In genomic region chr6:8392569-8392968, GRCh38 we compare ENCODE assay signal across 16 cellular contexts. TPM values are rescaled to one million over a fixed set of nuclear protein-coding genes. Genes with fewer than 3 reads are reported as not detected.
A peak's percentile ranks its signal among the peaks of the same experiment; 100 is the strongest.
DNase-seq lines count a peak whose midpoint lies in the region; ATAC-seq and TF ChIP-seq lines count a peak whose summit lies in the region.
"Had no signal": no experiment of that assay in that cellular context is flagged by ENCODE, and none has a peak within 500 bp of the region (broad histone marks: within the 10 kb centered on the region; RNA-seq: fewer than 3 reads in every experiment).

No MANE protein-coding gene starts in this region.

- intact Hi-C loops in CD14-positive monocyte (cut with micrococcal nuclease) = no loop called here

- TF ChIP-seq CTCF in glutamatergic neuron (IDR thresholded peaks at IDR 0.05; ENCODE audit: partially characterized antibody, unreplicated experiment) (no peak), CD14-positive monocyte (IDR thresholded peaks at IDR 0.05) (no peak)

- DNase-seq in activated naive CD8-positive, alpha-beta T cell treated with anti-CD3 and anti-CD28 coated beads, Interleukin-2, amount 50 U/mL, for 24 hours = no peak
- DNase-seq in NCI-H748 (lab: John Stamatoyannopoulos, UW; ENCODE audit: unreplicated experiment) (peak; percentile 66), NCI-H187 (lab: John Stamatoyannopoulos, UW) (no peak), glutamatergic neuron (no peak), CD14-positive monocyte (ENCODE audit: low spot score) (no peak)
- DNase-seq in activated naive CD8-positive, alpha-beta T cell treated with anti-CD3 and anti-CD28 coated beads for 36 hours = no peak
- DNase-seq: activated B cell treated with CpG ODN at 0.5 μM for 24 hours, activated T-cell treated with anti-CD3 and anti-CD28 coated beads for 4 hours, DMS79, midbrain, NCI-H1092 treated with DMSO at 0.1 percent for 48 hours, NCI-H446 treated with DMSO at 0.1 percent for 48 hours, posterior cingulate gyrus had no signal

- no peaks in the 10 kb centered on the region for H3K9me3 Mint-ChIP-seq in activated naive CD8-positive, alpha-beta T cell (ENCODE audit: low read depth)
- H3K9me3 Mint-ChIP-seq in activated naive CD8-positive, alpha-beta T cell treated with anti-CD3 and anti-CD28 coated beads, Interleukin-2, amount 50 U/mL, for 24 hours = no peaks in the 10 kb centered on the region
- no peaks in the 10 kb centered on the region for H3K9me3 Mint-ChIP-seq in activated naive CD8-positive, alpha-beta T cell treated with anti-CD3 and anti-CD28 coated beads for 36 hours
- H3K9me3 Mint-ChIP-seq in glutamatergic neuron (ENCODE audit: unreplicated experiment) (no peaks in the 10 kb centered on the region), CD14-positive monocyte (peaks cover 0 to 5% (median 2%) of the 10 kb centered on the region in 7 donors)
- H3K9me3 Mint-ChIP-seq: activated B cell treated with CpG ODN at 0.5 μM for 24 hours had no signal

- peak overlapping the region; percentile 43 for H3K4me3 Mint-ChIP-seq in activated naive CD8-positive, alpha-beta T cell
- H3K4me3 Mint-ChIP-seq in activated naive CD8-positive, alpha-beta T cell treated with anti-CD3 and anti-CD28 coated beads, Interleukin-2, amount 50 U/mL, for 24 hours = no peak overlapping the region
- H3K4me3 Mint-ChIP-seq in activated naive CD8-positive, alpha-beta T cell treated with anti-CD3 and anti-CD28 coated beads for 36 hours = no peak overlapping the region
- H3K4me3 Mint-ChIP-seq in glutamatergic neuron (ENCODE audit: unreplicated experiment) = no peak overlapping the region
- H3K4me3 Mint-ChIP-seq in CD14-positive monocyte = no peak overlapping the region
- H3K4me3 Mint-ChIP-seq: activated B cell treated with CpG ODN at 0.5 μM for 24 hours had no signal

- peak overlapping the region; percentile 67 for H3K27ac Mint-ChIP-seq in activated naive CD8-positive, alpha-beta T cell
- no peak overlapping the region for H3K27ac Mint-ChIP-seq in activated naive CD8-positive, alpha-beta T cell treated with anti-CD3 and anti-CD28 coated beads, Interleukin-2, amount 50 U/mL, for 24 hours
- peak overlapping the region; percentile 67 for H3K27ac Mint-ChIP-seq in activated naive CD8-positive, alpha-beta T cell treated with anti-CD3 and anti-CD28 coated beads for 36 hours
- H3K27ac Mint-ChIP-seq in glutamatergic neuron (ENCODE audit: unreplicated experiment) = no peak overlapping the region
- H3K27ac Mint-ChIP-seq in CD14-positive monocyte = no peak overlapping the region
- H3K27ac Mint-ChIP-seq: activated B cell treated with CpG ODN at 0.5 μM for 24 hours had no signal

- no peaks in the 10 kb centered on the region for H3K36me3 Mint-ChIP-seq in activated naive CD8-positive, alpha-beta T cell
- H3K36me3 Mint-ChIP-seq in activated naive CD8-positive, alpha-beta T cell treated with anti-CD3 and anti-CD28 coated beads, Interleukin-2, amount 50 U/mL, for 24 hours (ENCODE audit: low read depth) = peaks cover 2% of the 10 kb centered on the region
- H3K36me3 Mint-ChIP-seq in activated naive CD8-positive, alpha-beta T cell treated with anti-CD3 and anti-CD28 coated beads for 36 hours = no peaks in the 10 kb centered on the region
- H3K36me3 Mint-ChIP-seq in glutamatergic neuron (ENCODE audit: unreplicated experiment) = no peaks in the 10 kb centered on the region
- no peaks in the 10 kb centered on the region for H3K36me3 Mint-ChIP-seq in CD14-positive monocyte

- no peaks in the 10 kb centered on the region for H3K27me3 Mint-ChIP-seq in activated naive CD8-positive, alpha-beta T cell
- H3K27me3 Mint-ChIP-seq in activated naive CD8-positive, alpha-beta T cell treated with anti-CD3 and anti-CD28 coated beads, Interleukin-2, amount 50 U/mL, for 24 hours = no peaks in the 10 kb centered on the region
- no peaks in the 10 kb centered on the region for H3K27me3 Mint-ChIP-seq in activated naive CD8-positive, alpha-beta T cell treated with anti-CD3 and anti-CD28 coated beads for 36 hours
- H3K27me3 Mint-ChIP-seq in glutamatergic neuron (ENCODE audit: unreplicated experiment) (no peaks in the 10 kb centered on the region), CD14-positive monocyte (ENCODE audit: low read depth in 3 of 3) (peaks cover 0 to 4% (median 0%) of the 10 kb centered on the region in 3 donors)
- H3K27me3 Mint-ChIP-seq: activated B cell treated with CpG ODN at 0.5 μM for 24 hours had no signal

- ATAC-seq in activated naive CD8-positive, alpha-beta T cell treated with anti-CD3 and anti-CD28 coated beads, Interleukin-2, amount 50 U/mL, for 24 hours = no peak
- no peak for ATAC-seq in HG02763 (IDR thresholded peaks at IDR 0.05; ENCODE audit: unreplicated experiment)
- ATAC-seq: Right ventricle myocardium inferior had no signal

- H3K4me1 Mint-ChIP-seq in activated naive CD8-positive, alpha-beta T cell (ENCODE audit: low read depth) = peaks cover 31% of the 10 kb centered on the region
- H3K4me1 Mint-ChIP-seq in activated naive CD8-positive, alpha-beta T cell treated with anti-CD3 and anti-CD28 coated beads, Interleukin-2, amount 50 U/mL, for 24 hours = peaks cover 18% of the 10 kb centered on the region
- peaks cover 23% of the 10 kb centered on the region for H3K4me1 Mint-ChIP-seq in activated naive CD8-positive, alpha-beta T cell treated with anti-CD3 and anti-CD28 coated beads for 36 hours
- no peaks in the 10 kb centered on the region for H3K4me1 Mint-ChIP-seq in glutamatergic neuron (ENCODE audit: low read depth, unreplicated experiment)
- H3K4me1 Mint-ChIP-seq in CD14-positive monocyte = peaks cover 4% of the 10 kb centered on the region

RNA-seq across cellular contexts. Expression of gene SLC35B3, which starts 42.8 kb away (rescaled TPM):
- total RNA-seq in activated naive CD8-positive, alpha-beta T cell treated with anti-CD3 and anti-CD28 coated beads for 36 hours = 10 to 100 TPM in 1 of 2 experiments, 1 to 10 TPM in 1; 9.9 to 10.1 TPM
- 12.4 TPM for total RNA-seq in glutamatergic neuron (ENCODE audit: unreplicated experiment)
- 10 to 100 TPM in 1 of 2 donors, 1 to 10 TPM in 1; 7.9 to 14.0 TPM for polyA plus RNA-seq in CD14-positive monocyte

Comparison
In these comparisons a context has a peak if more than half of its experiments do, and no peak if none do; other contexts are left out.
1. H3K27ac Mint-ChIP-seq: peak in activated naive CD8-positive, alpha-beta T cell (single experiment) and activated naive CD8-positive, alpha-beta T cell treated with anti-CD3 and anti-CD28 coated beads for 36 hours (single experiment); none in activated naive CD8-positive, alpha-beta T cell treated with anti-CD3 and anti-CD28 coated beads, Interleukin-2, amount 50 U/mL, for 24 hours (single experiment), glutamatergic neuron (single experiment) and CD14-positive monocyte (0 of 7).